ENCODE assay signal across 30 cellular contexts in the genomic region with DNA sequence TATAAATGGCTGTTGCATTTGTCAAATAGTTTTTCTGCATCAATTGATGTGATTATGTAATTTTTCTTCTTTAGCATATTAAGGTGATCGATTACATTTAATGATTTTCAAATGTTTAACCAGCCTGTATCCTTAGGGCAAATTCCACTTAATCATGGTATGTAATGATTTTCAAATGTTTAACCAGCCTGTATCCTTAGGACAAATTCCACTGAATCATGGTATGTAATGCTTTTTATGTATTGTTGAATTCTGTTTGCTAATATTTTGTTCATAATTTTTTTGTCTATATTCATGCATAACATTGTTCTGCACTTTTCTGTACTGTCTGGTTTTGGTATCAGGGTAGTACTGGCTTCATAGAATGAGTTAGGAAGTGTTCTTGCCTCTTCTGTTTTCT.
"Had no signal": no experiment of that assay in that cellular context is flagged by ENCODE, and none has a peak within 500 bp of the region (broad histone marks: within the 10 kb centered on the region; RNA-seq: fewer than 3 reads in every experiment).

No MANE protein-coding gene starts in this region.

- H3K27ac ChIP-seq: WERI-Rb-1 had no signal

- DNase-seq: activated CD4-positive, alpha-beta memory T cell treated with anti-CD3 and anti-CD28 coated beads, Interleukin-2, amount 10 ng/mL, durations not matched to agents 7 days and 5 days; activated CD4-positive, alpha-beta T cell treated with anti-CD3 and anti-CD28 coated beads for 1 hour; activated CD4-positive, alpha-beta T cell treated with anti-CD3 and anti-CD28 coated beads for 48 hours; activated CD4-positive, CD25-positive, alpha-beta regulatory T cell; activated CD8-positive, alpha-beta memory T cell treated with anti-CD3 and anti-CD28 coated beads for 24 hours; activated CD8-positive, alpha-beta memory T cell treated with anti-CD3 and anti-CD28 coated beads, Interleukin-2, amount 10 ng/mL, durations not matched to agents 7 days and 5 days; activated CD8-positive, alpha-beta memory T cell treated with anti-CD3 and anti-CD28 coated beads, Interleukin-2, amount 50 U/mL, for 48 hours; activated effector memory CD4-positive, alpha-beta T cell treated with Interleukin-2 at 50 U/mL for 16 hours; activated naive CD4-positive, alpha-beta T cell treated with anti-CD3 and anti-CD28 coated beads, Interleukin-2, amount 10 ng/mL, durations not matched to agents 7 days and 5 days; activated naive CD8-positive, alpha-beta T cell treated with anti-CD3 and anti-CD28 coated beads, Interleukin-2, amount 50 U/mL, for 24 hours; activated T-cell treated with anti-CD3 and anti-CD28 coated beads, Interleukin-2, amount 50 U/mL, for 48 hours; anterior cingulate cortex; caudate nucleus; cerebellar nuclear complex; Karpas-422; KBM-7; NCI-H1105; NCI-H1417 treated with DMSO at 0.1 percent for 48 hours; NCI-H1694 treated with DMSO at 0.1 percent for 48 hours; NCI-H2029; NCI-H345; NCI-H524 treated with DMSO at 0.1 percent for 48 hours; NCI-H748 treated with DMSO at 0.1 percent for 48 hours; NK-92 treated with Interleukin-12 subunit alpha and Interleukin-12 subunit beta, amount 100 ng/mL, for 24 hours; SHP77; SW 1271; T-helper 1 cell; T-helper 2 cell; T-helper 9 cell; WERI-Rb-1 had no signal

- ATAC-seq: activated CD8-positive, alpha-beta memory T cell treated with anti-CD3 and anti-CD28 coated beads, Interleukin-2, amount 10 ng/mL, durations not matched to agents 7 days and 5 days; activated naive CD8-positive, alpha-beta T cell treated with anti-CD3 and anti-CD28 coated beads, Interleukin-2, amount 50 U/mL, for 24 hours had no signal

- H3K36me3 ChIP-seq: WERI-Rb-1 had no signal
